1 cellular context compared by ENCODE assay signal in genomic region chr17:37510056-37510455, GRCh38.
TF ChIP-seq lines count a peak whose summit lies in the region.

No MANE protein-coding gene starts in this region.

TF ChIP-seq in IMR-90, 13 proteins besides CTCF, POLR2A, EP300 and RAD21 (continued from another document):
- TF ChIP-seq, protein P1, sequence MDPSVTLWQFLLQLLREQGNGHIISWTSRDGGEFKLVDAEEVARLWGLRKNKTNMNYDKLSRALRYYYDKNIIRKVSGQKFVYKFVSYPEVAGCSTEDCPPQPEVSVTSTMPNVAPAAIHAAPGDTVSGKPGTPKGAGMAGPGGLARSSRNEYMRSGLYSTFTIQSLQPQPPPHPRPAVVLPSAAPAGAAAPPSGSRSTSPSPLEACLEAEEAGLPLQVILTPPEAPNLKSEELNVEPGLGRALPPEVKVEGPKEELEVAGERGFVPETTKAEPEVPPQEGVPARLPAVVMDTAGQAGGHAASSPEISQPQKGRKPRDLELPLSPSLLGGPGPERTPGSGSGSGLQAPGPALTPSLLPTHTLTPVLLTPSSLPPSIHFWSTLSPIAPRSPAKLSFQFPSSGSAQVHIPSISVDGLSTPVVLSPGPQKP (IDR thresholded peaks at IDR 0.05; ENCODE audit: borderline replicate concordance, low read depth, low read length), result no peak
- no peak for TF ChIP-seq RCOR1 (IDR thresholded peaks at IDR 0.05; ENCODE audit: insufficient replicate concordance, low read length)
- no peak for TF ChIP-seq SMC3 (IDR thresholded peaks at IDR 0.05; ENCODE audit: low read depth, low read length)
- TF ChIP-seq MAZ (IDR thresholded peaks at IDR 0.05; ENCODE audit: borderline replicate concordance, low read depth, low read length), result no peak
- TF ChIP-seq BHLHE40 (IDR thresholded peaks at IDR 0.05; ENCODE audit: low read depth, low read length), result no peak
- no peak for TF ChIP-seq MAFK (IDR thresholded peaks at IDR 0.05; ENCODE audit: low read depth, low read length)
- TF ChIP-seq NFE2L2 (IDR thresholded peaks at IDR 0.05; ENCODE audit: low read depth, low read length), result no peak
